ENCODE assay signal across 26 cellular contexts in genomic region chr2:45442026-45442425, GRCh38.
"Had no signal": no experiment of that assay in that cellular context is flagged by ENCODE, and none has a peak within 500 bp of the region (broad histone marks: within the 10 kb centered on the region; RNA-seq: fewer than 3 reads in every experiment).

No MANE protein-coding gene starts in this region.

- H3K4me1 ChIP-seq: esophagus muscularis mucosa, foreskin keratinocyte, gastroesophageal sphincter, right lobe of liver, suprapubic skin, thyroid gland had no signal

- H3K4me3 ChIP-seq: coronary artery, esophagus muscularis mucosa, gastroesophageal sphincter, heart left ventricle, hepatocyte, lung, pancreas, right lobe of liver, suprapubic skin, thyroid gland had no signal

- H3K79me2 ChIP-seq: hepatocyte had no signal

- H3K9me3 ChIP-seq: esophagus muscularis mucosa, gastroesophageal sphincter, pancreas, right lobe of liver, suprapubic skin, thyroid gland had no signal

- H3K4me3 Mint-ChIP-seq: memory B cell; natural killer cell; stimulated activated naive CD8-positive, alpha-beta T cell treated with anti-CD3 and anti-CD28 coated beads, Interleukin-15, amount 100 ng/mL, for 72 hours; type B pancreatic cell had no signal

- H3K27ac Mint-ChIP-seq: memory B cell, natural killer cell, type B pancreatic cell had no signal

- H3K36me3 ChIP-seq: esophagus muscularis mucosa, gastroesophageal sphincter, heart left ventricle, pancreas, right lobe of liver, suprapubic skin, thyroid gland had no signal

- H3K4me2 ChIP-seq: hepatocyte had no signal

- H3K36me3 Mint-ChIP-seq: natural killer cell had no signal

- ATAC-seq: foreskin keratinocyte; gastroesophageal sphincter; heart left ventricle; left lobe of liver; natural killer cell; right lobe of liver; stimulated activated naive CD8-positive, alpha-beta T cell treated with anti-CD3 and anti-CD28 coated beads, Interleukin-15, amount 100 ng/mL, for 72 hours had no signal

- H3K4me1 Mint-ChIP-seq: stimulated activated naive CD8-positive, alpha-beta T cell treated with anti-CD3 and anti-CD28 coated beads, Interleukin-15, amount 100 ng/mL, for 72 hours had no signal

- H3K27ac ChIP-seq: coronary artery, esophagus muscularis mucosa, foreskin keratinocyte, gastroesophageal sphincter, heart left ventricle, hepatocyte, pancreas, right lobe of liver, suprapubic skin, thyroid gland had no signal

- H3K9me3 Mint-ChIP-seq: natural killer cell, type B pancreatic cell had no signal

- H2AFZ ChIP-seq: hepatocyte had no signal

- H3K27me3 ChIP-seq: esophagus muscularis mucosa, foreskin keratinocyte, gastroesophageal sphincter, heart left ventricle, hepatocyte, pancreas, right lobe of liver, suprapubic skin, thyroid gland had no signal

- DNase-seq: dermis blood vessel endothelial cell; effector memory CD4-positive, alpha-beta T cell; heart left ventricle; kidney; natural killer cell; occipital lobe; pancreas; retina; right lobe of liver; small intestine; stimulated activated CD4-positive, alpha-beta T cell treated with anti-CD3 and anti-CD28 coated beads, Interleukin-15, amount 100 ng/mL, for 24 hours; stimulated activated CD4-positive, alpha-beta T cell treated with anti-CD3 and anti-CD28 coated beads, Interleukin-2, amount 100 ng/mL, for 48 hours; stimulated activated CD8-positive, alpha-beta memory T cell treated with anti-CD3 and anti-CD28 coated beads, Interleukin-4, amount 100 ng/mL, for 48 hours; stimulated activated naive CD4-positive, alpha-beta T cell; stimulated activated naive CD8-positive, alpha-beta T cell treated with anti-CD3 and anti-CD28 coated beads, Interleukin-15, amount 100 ng/mL, for 72 hours; thyroid gland had no signal

- H3K27me3 Mint-ChIP-seq: memory B cell; stimulated activated naive CD8-positive, alpha-beta T cell treated with anti-CD3 and anti-CD28 coated beads, Interleukin-15, amount 100 ng/mL, for 72 hours; type B pancreatic cell had no signal
